Comparison of ENCODE assay signal across 15 cellular contexts in the genomic region with DNA sequence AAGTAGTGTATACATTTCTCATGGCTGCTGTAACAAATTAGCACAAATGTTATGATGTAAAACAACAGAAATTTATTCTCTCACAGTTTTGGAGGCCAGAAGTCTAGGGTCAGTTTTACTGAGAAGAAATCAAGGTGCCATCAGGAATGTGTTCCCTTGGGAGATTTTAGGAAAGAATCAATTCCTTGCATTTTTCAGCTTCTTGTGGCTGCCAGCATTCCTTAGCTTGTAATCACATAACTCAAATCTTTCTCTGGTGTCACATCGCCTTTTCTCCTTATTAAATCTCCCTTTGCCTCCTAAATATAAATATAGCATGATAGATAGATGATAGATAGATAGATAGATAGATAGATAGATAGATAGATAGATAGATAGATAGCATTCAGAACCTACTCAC.
"Had no signal": no experiment of that assay in that cellular context is flagged by ENCODE, and none has a peak within 500 bp of the region (broad histone marks: within the 10 kb centered on the region; RNA-seq: fewer than 3 reads in every experiment).

No MANE protein-coding gene starts in this region.

- H3K27ac Mint-ChIP-seq: activated CD4-positive, alpha-beta T cell treated with anti-CD3 and anti-CD28 coated beads, Interleukin-2, amount 10 ng/mL, durations not matched to agents 7 days and 5 days; activated naive CD4-positive, alpha-beta T cell treated with anti-CD3 and anti-CD28 coated beads for 36 hours; activated T-helper 2 cell treated with anti-CD3 and anti-CD28 coated beads, Interferon-gamma antibody, Interleukin-2, Interleukin-4, amounts not matched to agents 10 μg/mL and 5 μg/mL and 100 μg/mL, durations not matched to agents 14 hours and 24 hours and 36 hours; neural progenitor cell; stimulated activated memory B cell treated with anti-CD40 and anti-IgM and Interleukin-4, amounts not matched to agents 10 μg/mL and 1 μg/mL and 100 μg/mL, for 72 hours; T-cell had no signal

- H3K4me3 ChIP-seq: ascending aorta, cardiac muscle cell, hepatocyte, neural progenitor cell, ovary, sigmoid colon, vagina had no signal

- DNase-seq: activated CD4-positive, alpha-beta T cell treated with anti-CD3 and anti-CD28 coated beads, Interleukin-2, amount 10 ng/mL, durations not matched to agents 7 days and 5 days; activated naive CD4-positive, alpha-beta T cell treated with anti-CD3 and anti-CD28 coated beads for 36 hours; midbrain; ovary; sigmoid colon; T-cell; T-helper 9 cell had no signal

- H3K36me3 Mint-ChIP-seq: neural progenitor cell; stimulated activated memory B cell treated with anti-CD40 and anti-IgM and Interleukin-4, amounts not matched to agents 10 μg/mL and 1 μg/mL and 100 μg/mL, for 72 hours; T-cell had no signal

- H3K9me3 Mint-ChIP-seq: neural progenitor cell had no signal

- H3K4me3 Mint-ChIP-seq: activated CD4-positive, alpha-beta T cell treated with anti-CD3 and anti-CD28 coated beads, Interleukin-2, amount 10 ng/mL, durations not matched to agents 7 days and 5 days; activated naive CD4-positive, alpha-beta T cell treated with anti-CD3 and anti-CD28 coated beads for 36 hours; neural progenitor cell; stimulated activated memory B cell treated with anti-CD40 and anti-IgM and Interleukin-4, amounts not matched to agents 10 μg/mL and 1 μg/mL and 100 μg/mL, for 72 hours; T-cell had no signal

- H3K9me3 ChIP-seq: ascending aorta, ovary, sigmoid colon, vagina had no signal

- H3K4me1 ChIP-seq: ascending aorta, neural progenitor cell, vagina had no signal

- H3K27me3 ChIP-seq: ascending aorta, cardiac muscle cell, hepatocyte, neural progenitor cell, ovary, sigmoid colon, vagina had no signal

- H3K79me2 ChIP-seq: hepatocyte had no signal

- H3K36me3 ChIP-seq: ascending aorta, cardiac muscle cell, neural progenitor cell, ovary, sigmoid colon, vagina had no signal

- ATAC-seq: esophagus mucosa; stimulated activated memory B cell treated with anti-CD40 and anti-IgM and Interleukin-4, amounts not matched to agents 10 μg/mL and 1 μg/mL and 100 μg/mL, for 72 hours; T-cell had no signal

- H3K27ac ChIP-seq: ascending aorta, cardiac muscle cell, hepatocyte, neural progenitor cell, ovary, sigmoid colon, vagina had no signal

- H3K27me3 Mint-ChIP-seq: activated CD4-positive, alpha-beta T cell treated with anti-CD3 and anti-CD28 coated beads, Interleukin-2, amount 10 ng/mL, durations not matched to agents 7 days and 5 days; stimulated activated memory B cell treated with anti-CD40 and anti-IgM and Interleukin-4, amounts not matched to agents 10 μg/mL and 1 μg/mL and 100 μg/mL, for 72 hours; T-cell had no signal

- H3K4me1 Mint-ChIP-seq: activated CD4-positive, alpha-beta T cell treated with anti-CD3 and anti-CD28 coated beads, Interleukin-2, amount 10 ng/mL, durations not matched to agents 7 days and 5 days; neural progenitor cell; stimulated activated memory B cell treated with anti-CD40 and anti-IgM and Interleukin-4, amounts not matched to agents 10 μg/mL and 1 μg/mL and 100 μg/mL, for 72 hours; T-cell had no signal

- H2AFZ ChIP-seq: hepatocyte had no signal

- H3K9ac ChIP-seq: neural progenitor cell had no signal

- H3K4me2 ChIP-seq: hepatocyte, neural progenitor cell had no signal
